In the genomic region with DNA sequence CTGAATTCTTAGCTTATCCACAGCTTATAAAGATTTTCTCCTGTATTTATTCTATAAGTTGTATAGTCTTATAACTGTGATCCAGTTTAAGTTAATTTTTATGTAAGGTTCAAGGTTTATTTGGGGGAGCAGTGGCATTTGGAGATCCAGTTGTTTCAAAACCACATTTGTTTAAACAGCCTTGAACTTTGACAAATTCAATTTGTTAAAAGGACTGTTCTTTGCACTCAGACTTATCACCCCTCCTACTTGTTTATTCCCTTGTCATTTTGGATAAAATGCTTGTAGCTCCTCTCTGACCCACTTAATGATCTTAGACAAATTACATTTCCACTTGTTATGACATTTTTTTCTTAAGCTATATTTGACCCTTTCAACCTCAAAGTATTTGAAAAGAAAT, we compare ENCODE assay signal across 23 cellular contexts.
DNase-seq lines count a peak whose midpoint lies in the region; ATAC-seq, FAIRE-seq and TF ChIP-seq lines count a peak whose summit lies in the region.
"Had no signal": no experiment of that assay in that cellular context is flagged by ENCODE, and none has a peak within 500 bp of the region (broad histone marks: within the 10 kb centered on the region; RNA-seq: fewer than 3 reads in every experiment).

No MANE protein-coding gene starts in this region.

- BruUV-seq in GM12878 (replicated peaks; lab: Mats Ljungman, UMichigan), result no TSS peak
- BruUV-seq in HepG2 (replicated peaks; lab: Mats Ljungman, UMichigan), result no TSS peak

- H4K20me1 ChIP-seq in GM12878 (ENCODE audit: control insufficient read depth, insufficient read depth), result no peaks in the 10 kb centered on the region
- no peaks in the 10 kb centered on the region for H4K20me1 ChIP-seq in HepG2 (ENCODE audit: insufficient read depth, low read length)
- H4K20me1 ChIP-seq: BLaER1 treated with 17β-estradiol and CSF1 and Interleukin-3, amounts not matched to agents 10 nM and 100 nM had no signal

- no peak for DNase-seq in GM12878 (ENCODE audit: low read depth, low spot score)
- DNase-seq in HepG2 (ENCODE audit: low spot score), result peak; percentile 61
- DNase-seq in right lobe of liver, result no peak
- no peak for DNase-seq in CD1c-positive myeloid dendritic cell (ENCODE audit: extremely low spot score)
- no peak for DNase-seq in NCI-H2171 treated with DMSO at 0.1 percent for 48 hours (lab: John Stamatoyannopoulos, UW)
- DNase-seq: AML-193; CD4-positive, alpha-beta memory T cell; CD4-positive, CD25-positive, alpha-beta regulatory T cell; CD8-positive, alpha-beta memory T cell; COR-L47; DMS 273 treated with DMSO at 0.1 percent for 48 hours; DMS153; DMS53; DMS79; DND-41; EL; GDM1 had no signal

- in situ Hi-C loops in GM12878 (cut with MboI), result no loop called here
- in situ Hi-C loops in HepG2 (cut with HindIII; ENCODE audit: extremely low pct_ligation_motif_present, low pct_unique_long_range_greater_than_20kb), result no loop called here

- ATAC-seq in GM12878, result no peak
- no peak for ATAC-seq in HepG2
- ATAC-seq in right lobe of liver, result peak; percentile 85 to 96 (median 88)
- ATAC-seq: A549 had no signal

- RAD21 ChIA-PET in GM12878 (lab: Charles Lee; ENCODE audit: unreplicated experiment), result no interaction called here

- no peaks in the 10 kb centered on the region for H3K79me2 ChIP-seq in GM12878 (ENCODE audit: control insufficient read depth, insufficient read depth, low read length)
- H3K79me2 ChIP-seq in HepG2 (ENCODE audit: insufficient read depth, low read length), result no peaks in the 10 kb centered on the region

- FAIRE-seq in GM12878 (lab: Jason Lieb, UNC), result peak; percentile 41
- no peak for FAIRE-seq in HepG2 (lab: Jason Lieb, UNC)
- FAIRE-seq: A549, GM12891, GM19239 had no signal

- H3K4me1 ChIP-seq in GM12878 (ENCODE audit: control insufficient read depth, insufficient read depth, low read length) (no peaks in the 10 kb centered on the region), HepG2 (ENCODE audit: insufficient read depth, low read length) (peaks cover 29% of the 10 kb centered on the region), right lobe of liver (peaks cover 0 to 25% (median 11%) of the 10 kb centered on the region in 4 donors)
- H3K4me1 ChIP-seq: A549; BLaER1 treated with 17β-estradiol and CSF1 and Interleukin-3, amounts not matched to agents 10 nM and 100 nM had no signal

- no peaks in the 10 kb centered on the region; a peak in 1 of 4 replicates for H3K27me3 ChIP-seq in GM12878 (replicated peaks in 1 of 2; ENCODE audit: control insufficient read depth in 2 of 2, insufficient read depth in 2 of 2, low read length in 1 of 2)
- no peaks in the 10 kb centered on the region for H3K27me3 ChIP-seq in HepG2 (ENCODE audit: control insufficient read depth in 1 of 2, insufficient read depth in 2 of 2, low read length in 2 of 2)
- H3K27me3 ChIP-seq in right lobe of liver, result no peaks in the 10 kb centered on the region
- H3K27me3 ChIP-seq: BLaER1 treated with 17β-estradiol and CSF1 and Interleukin-3, amounts not matched to agents 10 nM and 100 nM had no signal

- H3K27ac ChIP-seq in GM12878 (ENCODE audit: control insufficient read depth, insufficient read depth), result no peak overlapping the region
- H3K27ac ChIP-seq in HepG2 (ENCODE audit: extremely low read length, insufficient read depth, low read length), result no peak overlapping the region
- H3K27ac ChIP-seq in right lobe of liver, result peak overlapping the region in 2 of 3 donors; percentile 44 to 54
- H3K27ac ChIP-seq: 22Rv1; A549; BLaER1 treated with 17β-estradiol and CSF1 and Interleukin-3, amounts not matched to agents 10 nM and 100 nM; C4-2B had no signal

- TF ChIP-seq RAD21 in GM12878 (IDR thresholded peaks at IDR 0.05; ENCODE audit: insufficient read depth, low read depth, low read length) (no peak), HepG2 (CRISPR knock-in tag; IDR thresholded peaks at IDR 0.05) (no peak)

- intact Hi-C loops in GM12878 (cut with micrococcal nuclease; ENCODE audit: unreplicated experiment), result no loop called here
- intact Hi-C loops in HepG2 (cut with micrococcal nuclease; ENCODE audit: unreplicated experiment), result no loop called here
- intact Hi-C loops in right lobe of liver (cut with DNase I), result no loop called here

- no peak for TF ChIP-seq POLR2A in GM12878 (IDR thresholded peaks at IDR 0.05; ENCODE audit: low read depth, low read length)
- TF ChIP-seq POLR2A in HepG2 (IDR thresholded peaks at IDR 0.05; ENCODE audit: insufficient read depth in 1 of 2, low read depth in 2 of 2, low read length in 2 of 2), result no peak
- TF ChIP-seq POLR2A in right lobe of liver (IDR thresholded peaks at IDR 0.05), result no peak

- H3K4me3 ChIP-seq in GM12878 (no peak overlapping the region), HepG2 (replicated peaks in 1 of 3; ENCODE audit: insufficient read depth in 1 of 3, low read depth in 2 of 3, low read length in 3 of 3) (no peak overlapping the region), right lobe of liver (no peak overlapping the region)
- H3K4me3 ChIP-seq: A549; BLaER1 treated with 17β-estradiol and CSF1 and Interleukin-3, amounts not matched to agents 10 nM and 100 nM had no signal

- CTCF ChIA-PET in GM12878 (lab: Yijun Ruan, JAX) (interaction anchor here (1.1 to 1.3 kb wide), 2 partner anchors 23 to 256 kb away, joined by 4 to 5 read pairs; no protein-coding TSS in a partner anchor), HepG2 (lab: Yijun Ruan, JAX; ENCODE audit: low intra/inter-chr PET ratio, low total read pairs) (no interaction called here)

- H3K9ac ChIP-seq in GM12878 (ENCODE audit: control insufficient read depth, insufficient read depth, low read length), result no peak overlapping the region
- no peak overlapping the region for H3K9ac ChIP-seq in HepG2 (ENCODE audit: insufficient read depth, low read depth, low read length)
- H3K9ac ChIP-seq: BLaER1 treated with 17β-estradiol and CSF1 and Interleukin-3, amounts not matched to agents 10 nM and 100 nM had no signal

- POLR2A ChIA-PET in GM12878 (lab: Charles Lee) (no interaction called here), HepG2 (lab: Yijun Ruan, JAX) (no interaction called here)

- H3K9me3 ChIP-seq in GM12878 (replicated peaks; ENCODE audit: control insufficient read depth, insufficient read depth, low read length) (no peaks in the 10 kb centered on the region), HepG2 (ENCODE audit: low read length) (no peaks in the 10 kb centered on the region), right lobe of liver (no peaks in the 10 kb centered on the region)
- H3K9me3 ChIP-seq: A549; BLaER1 treated with 17β-estradiol and CSF1 and Interleukin-3, amounts not matched to agents 10 nM and 100 nM had no signal

- no peaks in the 10 kb centered on the region for H3K36me3 ChIP-seq in GM12878 (ENCODE audit: control insufficient read depth in 2 of 2, insufficient read depth in 2 of 2, low read length in 1 of 2)
- H3K36me3 ChIP-seq in HepG2 (replicated peaks in 1 of 2; ENCODE audit: control insufficient read depth in 1 of 2, insufficient read depth in 2 of 2, low read length in 2 of 2), result no peaks in the 10 kb centered on the region
- no peaks in the 10 kb centered on the region for H3K36me3 ChIP-seq in right lobe of liver
- H3K36me3 ChIP-seq: BLaER1 treated with 17β-estradiol and CSF1 and Interleukin-3, amounts not matched to agents 10 nM and 100 nM had no signal

- TF ChIP-seq CTCF in GM12878 (IDR thresholded peaks at IDR 0.05 in 2 of 3, conservative IDR thresholded peaks at IDR 0.05 in 1 of 3; ENCODE audit: control insufficient read depth in 2 of 3, extremely low read depth in 1 of 3, insufficient read depth in 1 of 3, low read depth in 3 of 3, low read length in 3 of 3), result no peak
- no peak for TF ChIP-seq CTCF in HepG2 (CRISPR knock-in tag; IDR thresholded peaks at IDR 0.05)
- no peak for TF ChIP-seq CTCF in right lobe of liver (IDR thresholded peaks at IDR 0.05)

- SMC1A ChIA-PET in GM12878 (lab: Charles Lee; ENCODE audit: uncharacterized antibody, unreplicated experiment), result interaction anchor here (0.9 to 1.2 kb wide), 3 partner anchors 22 to 78 kb away, joined by 3 read pairs; no protein-coding TSS in a partner anchor

- H2AFZ ChIP-seq in GM12878 (ENCODE audit: control insufficient read depth, low read depth, low read length) (no peak overlapping the region), HepG2 (ENCODE audit: low read length) (no peak overlapping the region)

- H3K4me2 ChIP-seq in GM12878 (ENCODE audit: control insufficient read depth, insufficient read depth) (no peak overlapping the region), HepG2 (ENCODE audit: low read depth, low read length) (peak overlapping the region; percentile 13; the same call in 1 of the 2 replicates)
- H3K4me2 ChIP-seq: A549; BLaER1 treated with 17β-estradiol and CSF1 and Interleukin-3, amounts not matched to agents 10 nM and 100 nM had no signal

- TF ChIP-seq EP300 in GM12878 (IDR thresholded peaks at IDR 0.05; ENCODE audit: borderline replicate concordance in 1 of 2, control insufficient read depth in 1 of 2, low read depth in 2 of 2, low read length in 2 of 2), result no peak
- TF ChIP-seq EP300 in HepG2 (IDR thresholded peaks at IDR 0.05; ENCODE audit: low read depth in 2 of 2, low read length in 2 of 2), result peak; percentile 44 to 89; a peak in 3 of 4 replicates
- TF ChIP-seq EP300 in HepG2 (CRISPR knock-in tag; IDR thresholded peaks at IDR 0.05; ENCODE audit: borderline replicate concordance), result no peak

TF ChIP-seq in GM12878, 131 proteins besides CTCF, POLR2A, EP300 and RAD21 (continues in another document):
- no peak for TF ChIP-seq SIX5 (IDR thresholded peaks at IDR 0.05; ENCODE audit: low read depth, low read length, severe bottlenecking)
- TF ChIP-seq SMC3 (IDR thresholded peaks at IDR 0.05; ENCODE audit: borderline replicate concordance, low read length), result no peak

TF ChIP-seq in HepG2, 621 proteins besides CTCF, POLR2A, EP300 and RAD21 (continues in another document):
- no peak for TF ChIP-seq ZNF546 (CRISPR knock-in tag; conservative IDR thresholded peaks at IDR 0.05)
- TF ChIP-seq RORA (CRISPR knock-in tag; IDR thresholded peaks at IDR 0.05), result peak; percentile 34; the same call in 1 of the 2 replicates
- no peak for TF ChIP-seq MTA3 (CRISPR knock-in tag; IDR thresholded peaks at IDR 0.05)
- TF ChIP-seq ZNF256 (CRISPR knock-in tag; conservative IDR thresholded peaks at IDR 0.05), result no peak
- no peak for TF ChIP-seq ZNF430 (CRISPR knock-in tag; IDR thresholded peaks at IDR 0.05)
- TF ChIP-seq HIVEP1 (CRISPR knock-in tag; IDR thresholded peaks at IDR 0.05), result no peak
- no peak for TF ChIP-seq CEBPG (CRISPR knock-in tag; IDR thresholded peaks at IDR 0.05)

Comparison
In these comparisons a context has a peak if more than half of its experiments do, and no peak if none do; other contexts are left out.
1. ATAC-seq: peak in right lobe of liver (4 of 4); none in GM12878 (single experiment) and HepG2 (single experiment).
2. H3K27ac ChIP-seq: peak in right lobe of liver (2 of 3); none in GM12878 (single experiment) and HepG2 (single experiment).
3. Of the 75 proteins assayed by ChIP-seq in both HepG2 and GM12878: peak only in HepG2: CBFB, DPF2, EP300, NFIC, NR2C2, NR2F1 and 1 more; only in GM12878: none; in both: none; in neither: 65; mixed calls (peak in some experiments, not most) for 3.